Comparison of ENCODE assay signal across 8 cellular contexts in genomic region chr1:160681067-160681890, GRCh38. TPM values are rescaled to one million over a fixed set of nuclear protein-coding genes. Genes with fewer than 3 reads are reported as not detected.
DNase-seq lines count a peak whose midpoint lies in the region; FAIRE-seq and TF ChIP-seq lines count a peak whose summit lies in the region.

No MANE protein-coding gene starts in this region.

- peak; percentile 98 for FAIRE-seq in GM19239 (lab: Jason Lieb, UNC)

- intact Hi-C loops in adrenal gland (cut with DNase I): no loop called here

- H3K4me1 ChIP-seq in BE2C (no peaks in the 10 kb centered on the region), adrenal gland (replicated peaks in 1 of 2) (no peaks in the 10 kb centered on the region)

- H3K36me3 ChIP-seq in BE2C (no peaks in the 10 kb centered on the region), adrenal gland (replicated peaks in 1 of 2) (no peaks in the 10 kb centered on the region)

- H3K27me3 ChIP-seq in BE2C: peaks cover 16% of the 10 kb centered on the region
- no peaks in the 10 kb centered on the region for H3K27me3 ChIP-seq in adrenal gland

- no peaks in the 10 kb centered on the region for H3K9me3 ChIP-seq in BE2C
- no peaks in the 10 kb centered on the region for H3K9me3 ChIP-seq in adrenal gland (replicated peaks in 1 of 3)

- no peak overlapping the region for H3K4me3 ChIP-seq in BE2C (ENCODE audit: low read depth, low read length)
- H3K4me3 ChIP-seq in adrenal gland: no peak overlapping the region

- TF ChIP-seq CTCF in BE2C (IDR thresholded peaks at IDR 0.05; ENCODE audit: low read depth, low read length) (peak; percentile 58), adrenal gland (IDR thresholded peaks at IDR 0.05) (peak in 5 of 6 experiments; percentile 27 to 60 (median 50))

- no peak overlapping the region for H3K27ac ChIP-seq in adrenal gland

- WGBS in adrenal gland, 4 donors: 45 to 56% (median 50%) methylated on average over 8 to 10 of the region's 10 CpGs

- DNase-seq in BE2C: peak; percentile 60
- DNase-seq in GM19239 (ENCODE audit: insufficient read length, low spot score): no peak
- peak; percentile 93 to 94 for DNase-seq in Kasumi-1 (lab: John Stamatoyannopoulos, UW)
- DNase-seq in T-helper 2 cell: peak; percentile 64 to 91 (median 79)
- DNase-seq in adrenal gland: peak; percentile 26 to 74 (median 49)
- peak; percentile 31 for DNase-seq in iris pigment epithelial cell (ENCODE audit: low read depth)
- DNase-seq in stimulated activated CD4-positive, alpha-beta T cell treated with anti-CD3 and anti-CD28 coated beads, Interleukin-4, amount 100 ng/mL, for 48 hours (ENCODE audit: low read depth in 2 of 2): peak; percentile 85 to 87
- DNase-seq in GM19238 (ENCODE audit: insufficient read length, low spot score): no peak

- no peak for TF ChIP-seq POLR2A in adrenal gland (IDR thresholded peaks at IDR 0.05)

RNA-seq across cellular contexts. Expression of gene CD48, which starts 30.3 kb away (rescaled TPM):
- polyA plus RNA-seq in BE2C (2012; ENCODE audit: insufficient read depth, insufficient read length, low read depth): not detected
- total RNA-seq in adrenal gland: 1 to 10 TPM in 7 of 8 donors, not detected in 1; 1.5 to 8.4 (median 4.7) TPM
- 1 to 10 TPM; 3.0 to 9.0 (median 3.4) TPM for polyA plus RNA-seq in adrenal gland

RNA-seq across cellular contexts. Expression of gene SLAMF1, which starts 34.4 kb away (rescaled TPM):
- polyA plus RNA-seq in BE2C (2012; ENCODE audit: insufficient read depth, insufficient read length, low read depth): not detected
- total RNA-seq in adrenal gland: 1 to 10 TPM in 2 of 8 donors, under 1 TPM in 5, not detected in 1; 0.14 to 1.6 (median 0.42) TPM
- under 1 TPM; 0.07 to 0.16 (median 0.10) TPM for polyA plus RNA-seq in adrenal gland

RNA-seq across cellular contexts. Expression of gene SLAMF7, which starts 57.8 kb away (rescaled TPM):
- polyA plus RNA-seq in BE2C (2012; ENCODE audit: insufficient read depth, insufficient read length, low read depth): not detected
- total RNA-seq in adrenal gland: 1 to 10 TPM in 3 of 8 donors, under 1 TPM in 3, not detected in 2; 0.26 to 2.5 (median 0.85) TPM
- 1 to 10 TPM in 2 of 3 donors, under 1 TPM in 1; 0.51 to 3.1 (median 2.3) TPM for polyA plus RNA-seq in adrenal gland

Comparison
In these comparisons a context has a peak if more than half of its experiments do, and no peak if none do; other contexts are left out.
1. DNase-seq: peak in BE2C (single experiment), Kasumi-1 (2 of 2), T-helper 2 cell (5 of 5), adrenal gland (7 of 7), iris pigment epithelial cell (single experiment) and stimulated activated CD4-positive, alpha-beta T cell treated with anti-CD3 and anti-CD28 coated beads, Interleukin-4, amount 100 ng/mL, for 48 hours (2 of 2); none in GM19239 (single experiment) and GM19238 (single experiment).